Comparison of ENCODE assay signal across 10 cellular contexts in genomic region chr19:13788991-13789390, GRCh38. TPM values are rescaled to one million over a fixed set of nuclear protein-coding genes. Genes with fewer than 3 reads are reported as not detected.
DNase-seq lines count a peak whose midpoint lies in the region; ATAC-seq, FAIRE-seq and TF ChIP-seq lines count a peak whose summit lies in the region.
"Had no signal": no experiment of that assay in that cellular context is flagged by ENCODE, and none has a peak within 500 bp of the region (broad histone marks: within the 10 kb centered on the region; RNA-seq: fewer than 3 reads in every experiment).

No MANE protein-coding gene starts in this region.

- no peak for TF ChIP-seq CTCF in breast epithelium (IDR thresholded peaks at IDR 0.05)
- TF ChIP-seq CTCF in neutrophil (IDR thresholded peaks at IDR 0.05): no peak
- no peak for TF ChIP-seq CTCF in D721Med (IDR thresholded peaks at IDR 0.05; ENCODE audit: insufficient read depth, missing control alignments)

- TF ChIP-seq POLR2A in breast epithelium (IDR thresholded peaks at IDR 0.05): no peak

- H3K4me3 ChIP-seq in breast epithelium: no peak overlapping the region
- peak overlapping the region in 1 of 2 experiments; percentile 2 for H3K4me3 ChIP-seq in neutrophil (ENCODE audit: low read depth in 1 of 2, low read length in 1 of 2)
- H3K4me3 ChIP-seq: psoas muscle had no signal

- no peak for ATAC-seq in HG03025 (IDR thresholded peaks at IDR 0.05; ENCODE audit: low FRiP score, unreplicated experiment)
- ATAC-seq: psoas muscle, SK-N-SH treated with all-trans-retinoic acid at 6 μM for 48 hours had no signal

- no peaks in the 10 kb centered on the region for H3K4me1 ChIP-seq in breast epithelium
- H3K4me1 ChIP-seq in neutrophil (ENCODE audit: control insufficient read depth in 1 of 2, insufficient read depth in 1 of 2, low read depth in 1 of 2, low read length in 1 of 2): peaks cover 40 to 44% of the 10 kb centered on the region in 2 experiments

- H3K27me3 ChIP-seq in breast epithelium (no peaks in the 10 kb centered on the region), neutrophil (no peaks in the 10 kb centered on the region)

- intact Hi-C loops in breast epithelium (cut with DNase I; ENCODE audit: low total_unique reads): no loop called here

- H3K9me3 ChIP-seq in breast epithelium: no peaks in the 10 kb centered on the region
- H3K9me3 ChIP-seq in neutrophil: no peaks in the 10 kb centered on the region
- H3K9me3 ChIP-seq: psoas muscle had no signal

- no peaks in the 10 kb centered on the region for H3K36me3 ChIP-seq in breast epithelium
- no peaks in the 10 kb centered on the region for H3K36me3 ChIP-seq in neutrophil

- FAIRE-seq in frontal cortex (lab: Jason Lieb, UNC) (no peak), D721Med (lab: Jason Lieb, UNC) (no peak)

- DNase-seq in EH (ENCODE audit: low read depth) (peak; percentile 97), NOMO-1 treated with dmso at 0.1 percent for 144 hours (lab: John Stamatoyannopoulos, UW; ENCODE audit: unreplicated experiment) (peak; percentile 30), breast epithelium (ENCODE audit: low spot score in 2 of 2) (peak in 1 of 2 donors; percentile 59), H4 (ENCODE audit: low spot score) (no peak), frontal cortex (ENCODE audit: low spot score in 2 of 2) (no peak), D721Med (ENCODE audit: insufficient read length, low spot score) (no peak)
- DNase-seq: psoas muscle had no signal

- H3K27ac ChIP-seq in breast epithelium (peak overlapping the region; percentile 96), neutrophil (peak overlapping the region; percentile 67)

RNA-seq across cellular contexts. Expression of gene ZSWIM4, which starts 6.3 kb away (rescaled TPM):
- total RNA-seq in breast epithelium: 1 to 10 TPM; 1.1 to 8.5 (median 6.9) TPM
- 1.3 and 5.7 TPM in 2 replicates for total RNA-seq in H4 (2014; rRNA removed; shearing (Covaris generic))
- total RNA-seq in frontal cortex: 6.9 TPM

RNA-seq across cellular contexts. Expression of gene C19orf53, which starts 14.7 kb away (rescaled TPM):
- total RNA-seq in breast epithelium: 100 to 1,000 TPM; 134 to 175 (median 137) TPM
- total RNA-seq in H4 (2014; rRNA removed; shearing (Covaris generic)): 306 and 385 TPM in 2 replicates
- total RNA-seq in frontal cortex: 20.8 TPM

RNA-seq across cellular contexts. Expression of gene MRI1, which starts 24.7 kb away (rescaled TPM):
- total RNA-seq in breast epithelium (10 to 100 TPM; 45.9 to 72.4 (median 71.4) TPM), frontal cortex (15.9 TPM)
- total RNA-seq in H4 (2014; rRNA removed; shearing (Covaris generic)): 19.8 and 31.9 TPM in 2 replicates

Comparison
In these comparisons a context has a peak if more than half of its experiments do, and no peak if none do; other contexts are left out.
1. DNase-seq: peak in EH (single experiment) and NOMO-1 treated with dmso at 0.1 percent for 144 hours (single experiment); none in H4 (single experiment), frontal cortex (0 of 2) and D721Med (single experiment).